ENCODE assay signal across 21 cellular contexts in genomic region chr13:110689041-110689440, GRCh38. TPM values are rescaled to one million over a fixed set of nuclear protein-coding genes. Genes with fewer than 3 reads are reported as not detected.
A peak's percentile ranks its signal among the peaks of the same experiment; 100 is the strongest.
DNase-seq lines count a peak whose midpoint lies in the region; ATAC-seq, FAIRE-seq and TF ChIP-seq lines count a peak whose summit lies in the region.
"Had no signal": no experiment of that assay in that cellular context is flagged by ENCODE, and none has a peak within 500 bp of the region (broad histone marks: within the 10 kb centered on the region; RNA-seq: fewer than 3 reads in every experiment).

No MANE protein-coding gene starts in this region.

- no peak overlapping the region for H3K27ac Mint-ChIP-seq in osteocyte (ENCODE audit: unreplicated experiment)
- H3K27ac Mint-ChIP-seq: GM23338, HFFc6 had no signal

- POLR2A ChIA-PET in HepG2 (lab: Yijun Ruan, JAX): no interaction called here

- no peak overlapping the region for H3K4me2 ChIP-seq in HepG2 (ENCODE audit: low read depth, low read length)
- H3K4me2 ChIP-seq: BLaER1, GM23338 had no signal

- H3K9ac ChIP-seq in HepG2 (ENCODE audit: insufficient read depth, low read depth, low read length): no peak overlapping the region
- H3K9ac ChIP-seq: BLaER1 had no signal

- TF ChIP-seq POLR2A in HepG2 (IDR thresholded peaks at IDR 0.05; ENCODE audit: insufficient read depth in 1 of 2, low read depth in 2 of 2, low read length in 2 of 2): no peak
- TF ChIP-seq POLR2A in right lobe of liver (IDR thresholded peaks at IDR 0.05): no peak

- no peaks in the 10 kb centered on the region for H3K79me2 ChIP-seq in HepG2 (ENCODE audit: insufficient read depth, low read length)

- H3K27me3 ChIP-seq in HepG2 (ENCODE audit: control insufficient read depth in 1 of 2, insufficient read depth in 2 of 2, low read length in 2 of 2): no peaks in the 10 kb centered on the region
- no peaks in the 10 kb centered on the region for H3K27me3 ChIP-seq in right lobe of liver
- H3K27me3 ChIP-seq: BLaER1 had no signal

- no peak for FAIRE-seq in HepG2 (lab: Jason Lieb, UNC)
- FAIRE-seq: A204.1, GM12892, GM18507 had no signal

- H3K4me1 Mint-ChIP-seq in osteocyte (ENCODE audit: unreplicated experiment): no peaks in the 10 kb centered on the region
- H3K4me1 Mint-ChIP-seq: CD14-positive monocyte, GM23338 had no signal

- no peak for TF ChIP-seq RAD21 in HepG2 (CRISPR knock-in tag; IDR thresholded peaks at IDR 0.05)

- intact Hi-C loops in HepG2 (cut with micrococcal nuclease; ENCODE audit: unreplicated experiment) (no loop called here), right lobe of liver (cut with DNase I) (loop anchor here in 1 of 2 donors (10.0 kb wide), 1 partner anchor 126 kb away; no protein-coding TSS in a partner anchor)

- H2AFZ ChIP-seq in HepG2 (ENCODE audit: low read length): no peak overlapping the region
- H2AFZ ChIP-seq: GM23338 had no signal

- 96% methylated on average over 9 of the region's 9 CpGs for WGBS in HepG2 (ENCODE audit: low lambda C conversion rate)
- WGBS in right lobe of liver (ENCODE audit: insufficient coverage, low coverage, low lambda C conversion rate, missing lambda C conversion rate): 93% methylated on average over 2 of the region's 9 CpGs

- peaks cover 3 to 23% of the 10 kb centered on the region in 2 experiments for H3K36me3 ChIP-seq in HepG2 (replicated peaks in 1 of 2; ENCODE audit: control insufficient read depth in 1 of 2, insufficient read depth in 2 of 2, low read length in 2 of 2)
- H3K36me3 ChIP-seq in right lobe of liver: peaks cover 0 to 9% (median under 1%) of the 10 kb centered on the region in 4 donors

- no peaks in the 10 kb centered on the region for H3K9me3 Mint-ChIP-seq in osteocyte (ENCODE audit: unreplicated experiment)
- H3K9me3 Mint-ChIP-seq: CD4-positive, alpha-beta memory T cell; GM23338; HFFc6 had no signal

- TF ChIP-seq CTCF in HepG2 (CRISPR knock-in tag; IDR thresholded peaks at IDR 0.05) (no peak), right lobe of liver (IDR thresholded peaks at IDR 0.05) (no peak), osteocyte (IDR thresholded peaks at IDR 0.05) (no peak)

- no peak overlapping the region for H3K4me3 ChIP-seq in HepG2 (replicated peaks in 1 of 3; ENCODE audit: insufficient read depth in 1 of 3, low read depth in 2 of 3, low read length in 3 of 3)
- H3K4me3 ChIP-seq in right lobe of liver: no peak overlapping the region
- H3K4me3 ChIP-seq: BLaER1, GM23338 had no signal

- no peaks in the 10 kb centered on the region for H4K20me1 ChIP-seq in HepG2 (ENCODE audit: insufficient read depth, low read length)

- no TSS peak for BruUV-seq in HepG2 (replicated peaks; lab: Mats Ljungman, UMichigan)

- H3K36me3 Mint-ChIP-seq in osteocyte (ENCODE audit: unreplicated experiment): peaks cover 12% of the 10 kb centered on the region

- TF ChIP-seq EP300 in HepG2 (IDR thresholded peaks at IDR 0.05; ENCODE audit: low read depth in 2 of 2, low read length in 2 of 2) (no peak), HepG2 (CRISPR knock-in tag; IDR thresholded peaks at IDR 0.05; ENCODE audit: borderline replicate concordance) (no peak)

- DNase-seq in HepG2 (ENCODE audit: low spot score): no peak
- DNase-seq in right lobe of liver: no peak
- peak; percentile 40 for DNase-seq in activated CD8-positive, alpha-beta memory T cell treated with anti-CD3 and anti-CD28 coated beads, Interleukin-2, amount 50 U/mL, for 48 hours
- DNase-seq in osteocyte (ENCODE audit: extremely low spot score, unreplicated experiment): peak; percentile 51
- no peak for DNase-seq in activated gamma-delta T cell treated with Interleukin-2 at 50 U/mL for 16 hours
- DNase-seq in iPS-NIHi7 (ENCODE audit: extremely low spot score): no peak
- DNase-seq: ACHN; CD4-positive, alpha-beta memory T cell; DMS153; DMS79; GDM1; H7; HFFc6 had no signal

- H3K9me3 ChIP-seq in HepG2 (ENCODE audit: low read length): no peaks in the 10 kb centered on the region
- H3K9me3 ChIP-seq in right lobe of liver: no peaks in the 10 kb centered on the region
- H3K9me3 ChIP-seq: BLaER1 had no signal

- no peak overlapping the region for H3K4me3 Mint-ChIP-seq in osteocyte (ENCODE audit: unreplicated experiment)
- H3K4me3 Mint-ChIP-seq: CD14-positive monocyte; CD4-positive, alpha-beta memory T cell; GM23338; HFFc6 had no signal

- CTCF ChIA-PET in HepG2 (lab: Yijun Ruan, JAX; ENCODE audit: low intra/inter-chr PET ratio, low total read pairs): no interaction called here

- H3K27ac ChIP-seq in HepG2 (ENCODE audit: extremely low read length, insufficient read depth, low read length) (no peak overlapping the region), right lobe of liver (no peak overlapping the region)
- H3K27ac ChIP-seq: BLaER1 had no signal

- in situ Hi-C loops in HepG2 (cut with HindIII; ENCODE audit: extremely low pct_ligation_motif_present, low pct_unique_long_range_greater_than_20kb): loop anchor here (10.0 kb wide), 1 partner anchor 126 kb away; no protein-coding TSS in a partner anchor

- ATAC-seq in HepG2 (no peak), right lobe of liver (no peak), HG02852 (IDR thresholded peaks at IDR 0.05; ENCODE audit: unreplicated experiment) (no peak)
- ATAC-seq: GM23338, HCT116 had no signal

- no peaks in the 10 kb centered on the region for H3K27me3 Mint-ChIP-seq in osteocyte (ENCODE audit: unreplicated experiment)
- H3K27me3 Mint-ChIP-seq: CD4-positive, alpha-beta memory T cell had no signal

- peaks cover 16% of the 10 kb centered on the region for H3K4me1 ChIP-seq in HepG2 (ENCODE audit: insufficient read depth, low read length)
- peaks cover 0 to 17% (median 5%) of the 10 kb centered on the region in 4 donors for H3K4me1 ChIP-seq in right lobe of liver

TF ChIP-seq in HepG2, 621 proteins besides CTCF, POLR2A, EP300 and RAD21 (continues in another document):
- no peak for TF ChIP-seq SP2 (CRISPR knock-in tag; IDR thresholded peaks at IDR 0.05)

RNA-seq across cellular contexts. Expression of gene CARS2, which starts 16.9 kb away (rescaled TPM):
- total RNA-seq in HepG2 (2016; rRNA removed; fragmentation: Illumina TruSeq; extraction: Trizol) (54.3 and 59.3 TPM in 2 replicates), right lobe of liver (10 to 100 TPM; 22.0 to 53.2 (median 27.3) TPM), osteocyte (57.1 and 62.2 TPM in 2 replicates)
- 48.8 and 53.1 TPM in 2 replicates for total RNA-seq in HepG2 (2016; cell fraction: cytosol; rRNA removed; fragmentation: Illumina TruSeq; extraction: Trizol; ENCODE audit: low read depth)
- 55.5 and 59.7 TPM in 2 replicates for total RNA-seq in HepG2 (2016; cell fraction: insoluble cytoplasmic fraction; rRNA removed; fragmentation: Illumina TruSeq; extraction: Trizol)
- 58.9 and 63.9 TPM in 2 replicates for total RNA-seq in HepG2 (2016; cell fraction: membrane; rRNA removed; fragmentation: Illumina TruSeq; extraction: Trizol)
- total RNA-seq in HepG2 (2016; cell fraction: nucleus; rRNA removed; fragmentation: Illumina TruSeq; extraction: Trizol): 53.4 and 63.0 TPM in 2 replicates
- 41.1 and 41.7 TPM in 2 replicates for polyA plus RNA-seq in HepG2 (2011; rRNA removed)
- 28.6 and 35.9 TPM in 2 replicates for polyA plus RNA-seq in HepG2 (2011; cell fraction: cytosol; rRNA removed)
- 164 and 213 TPM in 2 replicates for polyA plus RNA-seq in HepG2 (2011; cell fraction: nucleus; rRNA removed)
- 23.6 and 24.3 TPM in 2 replicates for polyA plus RNA-seq in HepG2 (2012)
- polyA plus RNA-seq in HepG2 (2016; cell fraction: cytosol; fragmentation: Illumina TruSeq; extraction: Trizol; ENCODE audit: low read depth): 51.4 and 54.6 TPM in 2 replicates
- polyA plus RNA-seq in HepG2 (2016; cell fraction: insoluble cytoplasmic fraction; fragmentation: Illumina TruSeq; extraction: Trizol; ENCODE audit: low read depth): 53.7 and 56.0 TPM in 2 replicates
- polyA plus RNA-seq in HepG2 (2016; cell fraction: membrane; fragmentation: Illumina TruSeq; extraction: Trizol; ENCODE audit: low read depth): 55.8 and 58.6 TPM in 2 replicates
- 98.7 and 98.9 TPM in 2 replicates for polyA plus RNA-seq in HepG2 (2016; cell fraction: nucleus; fragmentation: Illumina TruSeq; extraction: Trizol; ENCODE audit: insufficient read depth, low read depth)
- polyA minus RNA-seq in HepG2 (2011; rRNA and poly(A)+ RNA removed; ENCODE audit: low replicate concordance): 31.3 and 59.3 TPM in 2 replicates
- 12.7 and 18.4 TPM in 2 replicates for polyA minus RNA-seq in HepG2 (2011; cell fraction: cytosol; rRNA and poly(A)+ RNA removed)
- 74.3 and 83.8 TPM in 2 replicates for polyA minus RNA-seq in HepG2 (2011; cell fraction: nucleus; rRNA and poly(A)+ RNA removed)

RNA-seq across cellular contexts. Expression of gene ING1, which starts 24.5 kb away (rescaled TPM):
- total RNA-seq in HepG2 (2016; rRNA removed; fragmentation: Illumina TruSeq; extraction: Trizol) (7.9 and 8.1 TPM in 2 replicates), right lobe of liver (10 to 100 TPM in 3 of 6 experiments, 1 to 10 TPM in 3; 3.8 to 12.0 (median 8.8) TPM), osteocyte (21.8 and 23.2 TPM in 2 replicates)
- total RNA-seq in HepG2 (2016; cell fraction: cytosol; rRNA removed; fragmentation: Illumina TruSeq; extraction: Trizol; ENCODE audit: low read depth): 3.2 and 3.8 TPM in 2 replicates
- total RNA-seq in HepG2 (2016; cell fraction: insoluble cytoplasmic fraction; rRNA removed; fragmentation: Illumina TruSeq; extraction: Trizol): 6.1 and 7.1 TPM in 2 replicates
- 8.5 and 9.2 TPM in 2 replicates for total RNA-seq in HepG2 (2016; cell fraction: membrane; rRNA removed; fragmentation: Illumina TruSeq; extraction: Trizol)
- 6.1 and 6.4 TPM in 2 replicates for total RNA-seq in HepG2 (2016; cell fraction: nucleus; rRNA removed; fragmentation: Illumina TruSeq; extraction: Trizol)
- 13.6 and 16.1 TPM in 2 replicates for polyA plus RNA-seq in HepG2 (2011; rRNA removed)
- 14.0 and 27.3 TPM in 2 replicates for polyA plus RNA-seq in HepG2 (2011; cell fraction: cytosol; rRNA removed)
- polyA plus RNA-seq in HepG2 (2011; cell fraction: nucleus; rRNA removed): 13.0 and 17.3 TPM in 2 replicates
- polyA plus RNA-seq in HepG2 (2012): 6.5 and 7.4 TPM in 2 replicates
- polyA plus RNA-seq in HepG2 (2016; cell fraction: cytosol; fragmentation: Illumina TruSeq; extraction: Trizol; ENCODE audit: low read depth): 6.7 and 6.9 TPM in 2 replicates
- polyA plus RNA-seq in HepG2 (2016; cell fraction: insoluble cytoplasmic fraction; fragmentation: Illumina TruSeq; extraction: Trizol; ENCODE audit: low read depth): 15.1 and 17.1 TPM in 2 replicates
- polyA plus RNA-seq in HepG2 (2016; cell fraction: membrane; fragmentation: Illumina TruSeq; extraction: Trizol; ENCODE audit: low read depth): 12.7 and 14.0 TPM in 2 replicates
- polyA plus RNA-seq in HepG2 (2016; cell fraction: nucleus; fragmentation: Illumina TruSeq; extraction: Trizol; ENCODE audit: insufficient read depth, low read depth): 15.2 and 17.6 TPM in 2 replicates
- 11.5 and 18.2 TPM in 2 replicates for polyA minus RNA-seq in HepG2 (2011; rRNA and poly(A)+ RNA removed; ENCODE audit: low replicate concordance)
- 12.1 and 16.0 TPM in 2 replicates for polyA minus RNA-seq in HepG2 (2011; cell fraction: cytosol; rRNA and poly(A)+ RNA removed)
- 7.1 TPM in 2 replicates for polyA minus RNA-seq in HepG2 (2011; cell fraction: nucleus; rRNA and poly(A)+ RNA removed)

Comparison
In these comparisons a context has a peak if more than half of its experiments do, and no peak if none do; other contexts are left out.
1. DNase-seq: peak in activated CD8-positive, alpha-beta memory T cell treated with anti-CD3 and anti-CD28 coated beads, Interleukin-2, amount 50 U/mL, for 48 hours (single experiment) and osteocyte (single experiment); none in HepG2 (single experiment), right lobe of liver (0 of 3), activated gamma-delta T cell treated with Interleukin-2 at 50 U/mL for 16 hours (single experiment) and iPS-NIHi7 (single experiment).